In the genomic region with DNA sequence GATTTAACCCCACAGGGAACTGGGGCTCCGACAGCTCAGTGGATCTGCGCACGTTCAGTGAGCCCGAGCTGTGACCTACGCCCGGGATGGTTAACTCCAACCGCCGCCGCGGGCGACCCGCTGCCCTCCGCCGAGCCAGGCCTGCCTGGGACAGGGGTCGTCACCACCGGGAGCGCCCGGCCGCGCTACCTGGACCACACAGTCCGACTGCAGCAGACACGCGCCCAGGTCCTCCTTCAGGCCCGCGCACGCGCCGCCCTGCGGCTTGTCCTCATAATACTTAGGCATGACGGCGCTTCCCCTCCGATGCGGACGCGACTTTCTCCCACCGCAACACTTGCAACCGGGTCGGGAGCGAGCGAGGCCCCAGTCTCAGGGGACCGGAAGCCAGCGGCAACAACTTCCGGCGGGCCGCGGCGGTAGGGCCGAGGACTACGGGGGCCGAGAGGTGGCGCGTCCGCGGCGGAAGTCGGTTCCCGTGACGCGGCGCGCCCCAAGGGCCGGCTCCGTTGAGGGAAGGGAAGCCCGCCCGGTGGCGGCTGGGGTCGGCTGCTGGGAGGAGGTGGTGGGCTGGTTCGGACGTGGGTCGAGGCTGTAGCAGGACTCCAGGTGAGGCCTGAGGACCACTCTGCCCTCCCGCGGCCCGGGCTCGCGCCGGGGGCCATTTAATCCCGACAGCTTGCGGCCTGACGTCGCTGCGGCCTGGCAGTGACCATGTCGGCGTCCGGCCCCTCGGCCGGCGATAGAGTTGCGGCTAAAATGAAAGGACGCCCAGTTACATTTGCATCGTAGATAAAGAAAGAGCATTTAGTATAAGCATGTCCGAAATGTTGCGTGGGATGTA, we compare ENCODE assay signal across 8 cellular contexts. TPM values are rescaled to one million over a fixed set of nuclear protein-coding genes. Genes with fewer than 3 reads are reported as not detected.
DNase-seq lines count a peak whose midpoint lies in the region; ATAC-seq and TF ChIP-seq lines count a peak whose summit lies in the region.

A gene with protein sequence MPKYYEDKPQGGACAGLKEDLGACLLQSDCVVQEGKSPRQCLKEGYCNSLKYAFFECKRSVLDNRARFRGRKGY (minus strand): TSS at position 395 of the 844 bp plus-strand sequence. CDS start 107 bp downstream, at position 288.
A gene with protein sequence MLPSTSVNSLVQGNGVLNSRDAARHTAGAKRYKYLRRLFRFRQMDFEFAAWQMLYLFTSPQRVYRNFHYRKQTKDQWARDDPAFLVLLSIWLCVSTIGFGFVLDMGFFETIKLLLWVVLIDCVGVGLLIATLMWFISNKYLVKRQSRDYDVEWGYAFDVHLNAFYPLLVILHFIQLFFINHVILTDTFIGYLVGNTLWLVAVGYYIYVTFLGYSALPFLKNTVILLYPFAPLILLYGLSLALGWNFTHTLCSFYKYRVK (plus strand): TSS at position 472 of the 844 bp plus-strand sequence. CDS start 1,171 bp downstream, outside the sequence.

- peak in 1 of 2 experiments; percentile 22; a peak in 1 of 4 replicates for TF ChIP-seq EP300 in SK-N-SH (IDR thresholded peaks at IDR 0.05; ENCODE audit: borderline replicate concordance in 1 of 2, low read depth in 1 of 2, low read length in 1 of 2)
- no peak for TF ChIP-seq EP300 in suprapubic skin (IDR thresholded peaks at IDR 0.05)

- H3K9ac ChIP-seq in SK-N-SH, result peak within 1 kb of the TSS; percentile 93

- TF ChIP-seq POLR2A in suprapubic skin (IDR thresholded peaks at IDR 0.05), result peak; percentile 13 to 92

- H3K4me3 ChIP-seq in GM08714 (ENCODE audit: low read length), result peak within 1 kb of the TSS; percentile 96
- H3K4me3 ChIP-seq in SK-N-SH (ENCODE audit: low read depth in 2 of 2, low read length in 1 of 2), result peak within 1 kb of the TSS; percentile 79 to 98
- H3K4me3 ChIP-seq in suprapubic skin, result peak within 1 kb of the TSS; percentile 92

- H3F3A ChIP-seq in SK-N-SH (replicated peaks; ENCODE audit: insufficient read depth), result no peaks in the 10 kb centered on the region

- no peaks in the 10 kb centered on the region for H3K9me2 ChIP-seq in SK-N-SH

- CTCF ChIA-PET in SK-N-SH (lab: Yijun Ruan, JAX), result interaction anchor here (0.8 to 1.6 kb wide), 5 partner anchors 31 to 228 kb away, joined by 3 to 5 read pairs (median 3); no protein-coding TSS in a partner anchor

- H3K9me3 ChIP-seq in SK-N-SH (no peaks in the 10 kb centered on the region), suprapubic skin (no peaks in the 10 kb centered on the region)

- H3K27ac ChIP-seq in SK-N-SH (ENCODE audit: low read depth in 2 of 2, low read length in 1 of 2) (peak within 1 kb of the TSS; percentile 82 to 93), suprapubic skin (peak within 1 kb of the TSS; percentile 97)

- H3K36me3 ChIP-seq in SK-N-SH (replicated peaks in 1 of 2; ENCODE audit: control insufficient read depth in 1 of 2, insufficient read depth in 2 of 2, low read length in 1 of 2) (peaks cover 38% of the 10 kb centered on the region in 2 experiments), suprapubic skin (peaks cover 20% of the 10 kb centered on the region)

- H3K4me2 ChIP-seq in SK-N-SH, result peak within 1 kb of the TSS; percentile 71

- ATAC-seq in HG02588 (IDR thresholded peaks at IDR 0.05; ENCODE audit: unreplicated experiment), result peak; percentile 92

- DNase-seq in NCI-H1092 (lab: John Stamatoyannopoulos, UW), result peak; percentile 86
- DNase-seq in SK-N-SH, result peak; percentile 98
- peak; percentile 93 for DNase-seq in activated naive CD4-positive, alpha-beta T cell treated with anti-CD3 and anti-CD28 coated beads, Interleukin-2, amount 50 U/mL, for 16 hours
- no peak for DNase-seq in glomerular endothelial cell (ENCODE audit: extremely low read depth, low read depth, low spot score)
- peak; percentile 79 for DNase-seq in occipital lobe (lab: John Stamatoyannopoulos, UW)
- peak; percentile 94 to 95 for DNase-seq in suprapubic skin (ENCODE audit: low spot score in 2 of 2)

- POLR2A ChIA-PET in SK-N-SH (lab: Yijun Ruan, JAX), result interaction anchor here (0.6 to 0.9 kb wide), 2 partner anchors 13 to 24 kb away, joined by 3 to 4 read pairs; no protein-coding TSS in a partner anchor

- TF ChIP-seq RAD21 in SK-N-SH (IDR thresholded peaks at IDR 0.05; ENCODE audit: low read length), result no peak

- no peak for TF ChIP-seq CTCF in SK-N-SH (IDR thresholded peaks at IDR 0.05)
- peak in 1 of 2 donors; percentile 5 for TF ChIP-seq CTCF in suprapubic skin (IDR thresholded peaks at IDR 0.05)

- peak within 1 kb of the TSS; percentile 82 for H2AFZ ChIP-seq in SK-N-SH (ENCODE audit: low read depth)

- 2% methylated on average over 24 of the region's 92 CpGs for WGBS in SK-N-SH (ENCODE audit: low lambda C conversion rate)
- WGBS in suprapubic skin, result 0% methylated on average over 38 of the region's 92 CpGs

- H3K4me1 ChIP-seq in SK-N-SH (ENCODE audit: control insufficient read depth in 1 of 2, insufficient read depth in 2 of 2, low read depth in 1 of 2, low read length in 1 of 2) (peaks cover 5 to 58% of the 10 kb centered on the region in 2 experiments; a peak in 3 of 4 replicates), suprapubic skin (peaks cover 56% of the 10 kb centered on the region)

- H4K20me1 ChIP-seq in SK-N-SH (ENCODE audit: insufficient read depth), result no peaks in the 10 kb centered on the region; the same call in 1 of the 2 replicates

- peaks cover 76% of the 10 kb centered on the region for H3K79me2 ChIP-seq in SK-N-SH (ENCODE audit: insufficient read depth)

- no peaks in the 10 kb centered on the region for H3K27me3 ChIP-seq in SK-N-SH (ENCODE audit: insufficient read depth)
- H3K27me3 ChIP-seq in suprapubic skin, result no peaks in the 10 kb centered on the region

TF ChIP-seq in SK-N-SH, 30 proteins besides CTCF, POLR2A, EP300 and RAD21 (continues in another document):
- TF ChIP-seq SMC3 (IDR thresholded peaks at IDR 0.05; ENCODE audit: low read depth, low read length) (no peak), MXI1 (IDR thresholded peaks at IDR 0.05; ENCODE audit: low read depth, low read length) (no peak), JUND (IDR thresholded peaks at IDR 0.05) (no peak), TAF1 (IDR thresholded peaks at IDR 0.05; ENCODE audit: borderline replicate concordance, low read depth, low read length) (peak; percentile 90), EZH2phosphoT487 (IDR thresholded peaks at IDR 0.05; ENCODE audit: borderline replicate concordance, low read depth) (no peak), GATA2 (CRISPR knock-in tag; IDR thresholded peaks at IDR 0.05) (0 out of 2 replicates have a peak, but pooled peaks have one; percentile 6), SIN3A (IDR thresholded peaks at IDR 0.05; ENCODE audit: borderline replicate concordance, low read depth, low read length) (no peak; the same call in none of the 2 replicates), FOSL2 (IDR thresholded peaks at IDR 0.05; ENCODE audit: borderline replicate concordance, low read depth) (no peak), NFIC (IDR thresholded peaks at IDR 0.05; ENCODE audit: borderline replicate concordance) (no peak)
- TF ChIP-seq, protein P1, sequence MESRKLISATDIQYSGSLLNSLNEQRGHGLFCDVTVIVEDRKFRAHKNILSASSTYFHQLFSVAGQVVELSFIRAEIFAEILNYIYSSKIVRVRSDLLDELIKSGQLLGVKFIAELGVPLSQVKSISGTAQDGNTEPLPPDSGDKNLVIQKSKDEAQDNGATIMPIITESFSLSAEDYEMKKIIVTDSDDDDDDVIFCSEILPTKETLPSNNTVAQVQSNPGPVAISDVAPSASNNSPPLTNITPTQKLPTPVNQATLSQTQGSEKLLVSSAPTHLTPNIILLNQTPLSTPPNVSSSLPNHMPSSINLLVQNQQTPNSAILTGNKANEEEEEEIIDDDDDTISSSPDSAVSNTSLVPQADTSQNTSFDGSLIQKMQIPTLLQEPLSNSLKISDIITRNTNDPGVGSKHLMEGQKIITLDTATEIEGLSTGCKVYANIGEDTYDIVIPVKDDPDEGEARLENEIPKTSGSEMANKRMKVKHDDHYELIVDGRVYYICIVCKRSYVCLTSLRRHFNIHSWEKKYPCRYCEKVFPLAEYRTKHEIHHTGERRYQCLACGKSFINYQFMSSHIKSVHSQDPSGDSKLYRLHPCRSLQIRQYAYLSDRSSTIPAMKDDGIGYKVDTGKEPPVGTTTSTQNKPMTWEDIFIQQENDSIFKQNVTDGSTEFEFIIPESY (IDR thresholded peaks at IDR 0.05; ENCODE audit: borderline replicate concordance, low read depth), result peak; percentile 65; the same call in 1 of the 2 replicates
- TF ChIP-seq, protein P2, sequence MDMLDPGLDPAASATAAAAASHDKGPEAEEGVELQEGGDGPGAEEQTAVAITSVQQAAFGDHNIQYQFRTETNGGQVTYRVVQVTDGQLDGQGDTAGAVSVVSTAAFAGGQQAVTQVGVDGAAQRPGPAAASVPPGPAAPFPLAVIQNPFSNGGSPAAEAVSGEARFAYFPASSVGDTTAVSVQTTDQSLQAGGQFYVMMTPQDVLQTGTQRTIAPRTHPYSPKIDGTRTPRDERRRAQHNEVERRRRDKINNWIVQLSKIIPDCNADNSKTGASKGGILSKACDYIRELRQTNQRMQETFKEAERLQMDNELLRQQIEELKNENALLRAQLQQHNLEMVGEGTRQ (IDR thresholded peaks at IDR 0.05; ENCODE audit: borderline replicate concordance, low read depth, low read length), result no peak

RNA-seq across cellular contexts. Expression of the first gene that starts in this region (rescaled TPM):
- 39.9 and 40.3 TPM in 2 replicates for polyA plus RNA-seq in SK-N-SH (2012; rRNA removed)
- 42.1 and 50.6 TPM in 2 replicates for polyA plus RNA-seq in SK-N-SH (2012; cell fraction: cytosol; rRNA removed)
- 25.5 and 57.8 TPM in 2 replicates for polyA plus RNA-seq in SK-N-SH (2012; cell fraction: nucleus; rRNA removed)
- total RNA-seq in glomerular endothelial cell (17.5 and 20.6 TPM in 2 replicates), occipital lobe (61.0 TPM), suprapubic skin (10 to 100 TPM; 22.9 to 42.7 (median 30.3) TPM)

RNA-seq across cellular contexts. Expression of the second gene that starts in this region (rescaled TPM):
- 46.9 and 62.0 TPM in 2 replicates for polyA plus RNA-seq in SK-N-SH (2012; rRNA removed)
- polyA plus RNA-seq in SK-N-SH (2012; cell fraction: cytosol; rRNA removed), result 67.1 and 86.3 TPM in 2 replicates
- polyA plus RNA-seq in SK-N-SH (2012; cell fraction: nucleus; rRNA removed), result 53.8 and 64.5 TPM in 2 replicates
- total RNA-seq in glomerular endothelial cell (38.1 and 46.3 TPM in 2 replicates), occipital lobe (51.8 TPM), suprapubic skin (10 to 100 TPM; 34.0 to 45.4 (median 40.4) TPM)
